1 cellular context compared by ENCODE assay signal in genomic region chr11:1043563-1044096, GRCh38.
TF ChIP-seq lines count a peak whose summit lies in the region.

No MANE protein-coding gene starts in this region.

TF ChIP-seq in K562, 482 proteins besides CTCF, POLR2A, EP300 and RAD21 (continued from another document and continues in another):
- no peak for TF ChIP-seq HBP1 (CRISPR knock-in tag; IDR thresholded peaks at IDR 0.05)
- no peak for TF ChIP-seq TFAP4 (CRISPR knock-in tag; IDR thresholded peaks at IDR 0.05; ENCODE audit: borderline replicate concordance)
- TF ChIP-seq L3MBTL2 (IDR thresholded peaks at IDR 0.05) = peak; percentile 55
- TF ChIP-seq TFE3 (CRISPR knock-in tag; IDR thresholded peaks at IDR 0.05) = peak; percentile 66
- TF ChIP-seq ZNF3 (CRISPR knock-in tag; IDR thresholded peaks at IDR 0.05) = no peak
- peak; percentile 75 for TF ChIP-seq USF1 (CRISPR knock-in tag; IDR thresholded peaks at IDR 0.05)
- TF ChIP-seq ZNF75A (CRISPR knock-in tag; IDR thresholded peaks at IDR 0.05) = no peak
- no peak for TF ChIP-seq ARID3A (IDR thresholded peaks at IDR 0.05; ENCODE audit: borderline replicate concordance, low read depth, low read length)
- TF ChIP-seq LARP7 (IDR thresholded peaks at IDR 0.05) = no peak
- no peak for TF ChIP-seq HDGF (IDR thresholded peaks at IDR 0.05)
- no peak for TF ChIP-seq ZZZ3 (IDR thresholded peaks at IDR 0.05)
- no peak for TF ChIP-seq SRSF1 (IDR thresholded peaks at IDR 0.05; ENCODE audit: low read depth, low read length)
- TF ChIP-seq NRF1 (conservative IDR thresholded peaks at IDR 0.05 in 1 of 2, IDR thresholded peaks at IDR 0.05 in 1 of 2) = 0 out of 4 replicates have a peak, but pooled peaks have one; percentile 9 to 22
- TF ChIP-seq ZNF445 (CRISPR knock-in tag; IDR thresholded peaks at IDR 0.05; ENCODE audit: low read depth) = no peak
- TF ChIP-seq ZKSCAN1 (IDR thresholded peaks at IDR 0.05; ENCODE audit: low read depth, low read length) = no peak
- TF ChIP-seq CUX1 (CRISPR knock-in tag; IDR thresholded peaks at IDR 0.05) = no peak
- no peak for TF ChIP-seq ETV5 (CRISPR knock-in tag; IDR thresholded peaks at IDR 0.05; ENCODE audit: low read depth)
- no peak for TF ChIP-seq XRCC4 (IDR thresholded peaks at IDR 0.05; ENCODE audit: extremely low read depth, insufficient read depth, insufficient read length)
- no peak for TF ChIP-seq SMAD2 (IDR thresholded peaks at IDR 0.05; ENCODE audit: low read depth, low read length)
- TF ChIP-seq THRB (CRISPR knock-in tag; conservative IDR thresholded peaks at IDR 0.05) = no peak
- TF ChIP-seq MGA (IDR thresholded peaks at IDR 0.05) = peak; percentile 32; the same call in 1 of the 2 replicates
- TF ChIP-seq ZNF408 (CRISPR knock-in tag; IDR thresholded peaks at IDR 0.05; ENCODE audit: low read depth) = no peak
- no peak for TF ChIP-seq ZBTB43 (CRISPR knock-in tag; IDR thresholded peaks at IDR 0.05)
- TF ChIP-seq ZNF146 (CRISPR knock-in tag; IDR thresholded peaks at IDR 0.05; ENCODE audit: unreplicated experiment) = no peak
- TF ChIP-seq RBM39 (optimal IDR thresholded peaks at IDR 0.05; ENCODE audit: low read depth, low read length) = no peak
- no peak for TF ChIP-seq POLR2H (tag; IDR thresholded peaks at IDR 0.05; ENCODE audit: low read depth)
- no peak for TF ChIP-seq FOSL1 (tag; conservative IDR thresholded peaks at IDR 0.05)
- TF ChIP-seq RB1 (IDR thresholded peaks at IDR 0.05; ENCODE audit: low read depth) = no peak
